Comparison of ENCODE assay signal across 37 cellular contexts in genomic region chr11:116449522-116449921, GRCh38.
DNase-seq lines count a peak whose midpoint lies in the region; ATAC-seq, FAIRE-seq and TF ChIP-seq lines count a peak whose summit lies in the region.
"Had no signal": no experiment of that assay in that cellular context is flagged by ENCODE, and none has a peak within 500 bp of the region (broad histone marks: within the 10 kb centered on the region; RNA-seq: fewer than 3 reads in every experiment).

No MANE protein-coding gene starts in this region.

- H3K14ac ChIP-seq in H1 (ENCODE audit: insufficient read length) = no peak overlapping the region

- TF ChIP-seq POLR2A in H1 (IDR thresholded peaks at IDR 0.05; ENCODE audit: control extremely low read depth in 1 of 2, low read depth in 2 of 2, low read length in 2 of 2) = no peak

- no peaks in the 10 kb centered on the region for H3F3A ChIP-seq in SK-N-SH (replicated peaks; ENCODE audit: insufficient read depth)

- FAIRE-seq in H1 (lab: Jason Lieb, UNC) (no peak), GM19239 (lab: Jason Lieb, UNC) (no peak)
- FAIRE-seq: A204.1, A549, D721Med had no signal

- H2BK5ac ChIP-seq in H1 (ENCODE audit: low read depth, low read length) = peak overlapping the region; percentile 53; the same call in 1 of the 2 replicates

- ATAC-seq in SK-N-SH treated with all-trans-retinoic acid at 6 μM for 48 hours = no peak
- ATAC-seq: A549; CD8-positive, alpha-beta T cell had no signal

- H3K4me2 ChIP-seq in SK-N-SH (no peak overlapping the region), H1 (ENCODE audit: insufficient read depth in 1 of 2, low read depth in 2 of 2, low read length in 2 of 2) (no peak overlapping the region)
- H3K4me2 ChIP-seq: A549; BLaER1; BLaER1 treated with 17β-estradiol and CSF1 and Interleukin-3, amounts not matched to agents 10 nM and 100 nM had no signal

- peaks cover 36% of the 10 kb centered on the region for H3K4me1 Mint-ChIP-seq in endodermal cell
- H3K4me1 Mint-ChIP-seq: B cell; CD14-positive monocyte; CD4-positive, alpha-beta memory T cell; CD4-positive, CD25-positive, alpha-beta regulatory T cell; CD8-positive, alpha-beta memory T cell had no signal

- H3K9me2 ChIP-seq in SK-N-SH = no peaks in the 10 kb centered on the region

- POLR2A ChIA-PET in SK-N-SH (lab: Yijun Ruan, JAX) = no interaction called here
- POLR2A ChIA-PET in HEK293 (lab: Yijun Ruan, JAX) = no interaction called here
- POLR2A ChIA-PET in H1 (lab: Charles Lee; ENCODE audit: partially characterized antibody) = no interaction called here
- POLR2A ChIA-PET in RWPE1 (lab: Yijun Ruan, JAX; ENCODE audit: low non-redundant PET) = no interaction called here

- peaks cover 0 to 25% of the 10 kb centered on the region in 2 experiments; a peak in 1 of 4 replicates for H3K4me1 ChIP-seq in SK-N-SH (ENCODE audit: control insufficient read depth in 1 of 2, insufficient read depth in 2 of 2, low read depth in 1 of 2, low read length in 1 of 2)
- H3K4me1 ChIP-seq in HEK293 (ENCODE audit: control insufficient read depth, insufficient read depth, low read length) = no peaks in the 10 kb centered on the region
- peaks cover 3 to 16% (median 8%) of the 10 kb centered on the region in 4 experiments; a peak in 6 of 7 replicates for H3K4me1 ChIP-seq in H1 (replicated peaks in 1 of 4; ENCODE audit: control insufficient read depth in 3 of 4, insufficient read depth in 4 of 4, low read length in 3 of 4)
- H3K4me1 ChIP-seq in endodermal cell (ENCODE audit: control insufficient read depth, insufficient read depth, low read length) = peaks cover 5% of the 10 kb centered on the region
- H3K4me1 ChIP-seq: A549; BLaER1; BLaER1 treated with 17β-estradiol and CSF1 and Interleukin-3, amounts not matched to agents 10 nM and 100 nM had no signal

- H4K20me1 ChIP-seq in SK-N-SH (ENCODE audit: insufficient read depth) (no peaks in the 10 kb centered on the region), H1 (replicated peaks in 1 of 2; ENCODE audit: control insufficient read depth in 1 of 2, insufficient read depth in 2 of 2, low read length in 2 of 2) (no peaks in the 10 kb centered on the region)
- H4K20me1 ChIP-seq: BLaER1; BLaER1 treated with 17β-estradiol and CSF1 and Interleukin-3, amounts not matched to agents 10 nM and 100 nM had no signal

- H3K9me3 Mint-ChIP-seq in endodermal cell = peaks cover 29% of the 10 kb centered on the region

- TF ChIP-seq EP300 in SK-N-SH (IDR thresholded peaks at IDR 0.05; ENCODE audit: borderline replicate concordance in 1 of 2, low read depth in 1 of 2, low read length in 1 of 2) (no peak), H1 (IDR thresholded peaks at IDR 0.05; ENCODE audit: borderline replicate concordance in 1 of 2, low read depth in 2 of 2, low read length in 2 of 2) (no peak)

- no peaks in the 10 kb centered on the region for H3K27me3 Mint-ChIP-seq in endodermal cell (ENCODE audit: insufficient read depth)

- H3K27me3 ChIP-seq in SK-N-SH (ENCODE audit: insufficient read depth) = no peaks in the 10 kb centered on the region
- no peaks in the 10 kb centered on the region for H3K27me3 ChIP-seq in H1 (replicated peaks in 1 of 4; ENCODE audit: control insufficient read depth in 3 of 4, extremely low read depth in 1 of 4, insufficient read depth in 3 of 4, low read length in 3 of 4)
- no peaks in the 10 kb centered on the region for H3K27me3 ChIP-seq in endodermal cell (ENCODE audit: control insufficient read depth, insufficient read depth, low read length, poor library complexity, severe bottlenecking)
- H3K27me3 ChIP-seq: BE2C; BLaER1; BLaER1 treated with 17β-estradiol and CSF1 and Interleukin-3, amounts not matched to agents 10 nM and 100 nM had no signal

- no peak overlapping the region for H3K4me3 ChIP-seq in SK-N-SH (ENCODE audit: low read depth in 2 of 2, low read length in 1 of 2)
- no peak overlapping the region for H3K4me3 ChIP-seq in HEK293 (ENCODE audit: low read depth, low read length)
- H3K4me3 ChIP-seq in H1 (ENCODE audit: extremely low read depth in 1 of 4, insufficient read depth in 2 of 4, low read depth in 3 of 4, low read length in 4 of 4) = no peak overlapping the region
- peak overlapping the region; percentile 58 for H3K4me3 ChIP-seq in endodermal cell (ENCODE audit: low read length)
- H3K4me3 ChIP-seq: A549; BLaER1; BLaER1 treated with 17β-estradiol and CSF1 and Interleukin-3, amounts not matched to agents 10 nM and 100 nM had no signal

- no peak overlapping the region for H3K4me3 Mint-ChIP-seq in endodermal cell
- H3K4me3 Mint-ChIP-seq: B cell; CD14-positive monocyte; CD4-positive, alpha-beta memory T cell; CD4-positive, alpha-beta T cell; CD4-positive, CD25-positive, alpha-beta regulatory T cell; CD8-positive, alpha-beta memory T cell; CD8-positive, alpha-beta T cell had no signal

- H3K23me2 ChIP-seq in H1 (ENCODE audit: low read depth, low read length) = peaks cover 3% of the 10 kb centered on the region

- no peak overlapping the region for H2BK15ac ChIP-seq in H1 (ENCODE audit: low read length)

- no peaks in the 10 kb centered on the region for H3K36me3 ChIP-seq in SK-N-SH (replicated peaks in 1 of 2; ENCODE audit: control insufficient read depth in 1 of 2, insufficient read depth in 2 of 2, low read length in 1 of 2)
- H3K36me3 ChIP-seq in HEK293 (ENCODE audit: control insufficient read depth in 2 of 2, insufficient read depth in 1 of 2, low read length in 2 of 2) = no peaks in the 10 kb centered on the region
- no peaks in the 10 kb centered on the region for H3K36me3 ChIP-seq in H1 (ENCODE audit: control insufficient read depth in 2 of 4, insufficient read depth in 4 of 4, low read length in 3 of 4)
- no peaks in the 10 kb centered on the region for H3K36me3 ChIP-seq in endodermal cell (ENCODE audit: control insufficient read depth, insufficient read depth, low read length)
- H3K36me3 ChIP-seq: BE2C; BLaER1; BLaER1 treated with 17β-estradiol and CSF1 and Interleukin-3, amounts not matched to agents 10 nM and 100 nM had no signal

- no peak overlapping the region for H4K91ac ChIP-seq in H1 (replicated peaks; ENCODE audit: insufficient read length, low read length)

- peaks cover 2% of the 10 kb centered on the region for H3K36me3 Mint-ChIP-seq in endodermal cell (ENCODE audit: low read depth)
- H3K36me3 Mint-ChIP-seq: CD14-positive monocyte; CD4-positive, alpha-beta memory T cell; CD4-positive, CD25-positive, alpha-beta regulatory T cell; CD8-positive, alpha-beta memory T cell; CD8-positive, alpha-beta T cell had no signal

- no peak overlapping the region for H2AFZ ChIP-seq in SK-N-SH (ENCODE audit: low read depth)
- no peak overlapping the region for H2AFZ ChIP-seq in H1 (ENCODE audit: low read length)

- DNase-seq in SK-N-SH (no peak), H1 (ENCODE audit: low read depth in 1 of 2, low spot score in 2 of 2) (no peak), endodermal cell (no peak), GM19239 (ENCODE audit: insufficient read length, low spot score) (no peak), RWPE1 (ENCODE audit: low spot score) (no peak), activated gamma-delta T cell treated with Interleukin-2 at 50 U/mL for 16 hours (no peak)
- DNase-seq: 8988T; ACHN; AML-193; BE2C; C1 segment of cervical spinal cord; Caco-2; Calu3; CD4-positive, alpha-beta memory T cell; CD4-positive, alpha-beta T cell; CD4-positive, CD25-positive, alpha-beta regulatory T cell; CD8-positive, alpha-beta memory T cell; CD8-positive, alpha-beta T cell; COR-L47; DMS 273 treated with DMSO at 0.1 percent for 48 hours; DMS153; DMS53; DMS79; DMS79 treated with DMSO at 0.1 percent for 48 hours; DND-41; EL had no signal

- WGBS in SK-N-SH (ENCODE audit: low lambda C conversion rate) = 63% methylated on average over 1 of the region's 1 CpG
- WGBS in H1 (ENCODE audit: extremely low coverage in 1 of 2, insufficient coverage in 1 of 2, insufficient read length in 1 of 2, insufficient replicate concordance in 2 of 2, low coverage in 1 of 2, low lambda C conversion rate in 2 of 2, missing lambda C conversion rate in 1 of 2), 2 experiments = 88% methylated on average over 1 of the region's 1 CpG; no CpG with 5 or more reads in 1 of the 2 experiments
- 100% methylated on average over 1 of the region's 1 CpG; no CpG with 5 or more reads in 1 of the 2 experiments for WGBS in endodermal cell (ENCODE audit: insufficient coverage in 1 of 2, insufficient read length in 1 of 2), 2 experiments

- H3K9me3 ChIP-seq in SK-N-SH (no peaks in the 10 kb centered on the region), HEK293 (ENCODE audit: control insufficient read depth, insufficient read depth, low read depth, low read length) (no peaks in the 10 kb centered on the region), H1 (ENCODE audit: insufficient read depth in 2 of 2, low read depth in 1 of 2, low read length in 1 of 2) (peaks cover 0 to 13% of the 10 kb centered on the region in 2 experiments; a peak in 2 of 4 replicates), endodermal cell (ENCODE audit: control insufficient read depth, low read length) (peaks cover 27% of the 10 kb centered on the region)
- H3K9me3 ChIP-seq: BE2C had no signal

- no peak overlapping the region for H4K5ac ChIP-seq in H1 (ENCODE audit: insufficient read length, low read depth, low read length)

- no peak for TF ChIP-seq CTCF in SK-N-SH (IDR thresholded peaks at IDR 0.05)
- no peak for TF ChIP-seq CTCF in HEK293 (tag by site-specific recombination; IDR thresholded peaks at IDR 0.05)
- no peak for TF ChIP-seq CTCF in H1 (IDR thresholded peaks at IDR 0.05; ENCODE audit: control extremely low read depth in 1 of 3, insufficient read depth in 1 of 3, low read depth in 1 of 3, low read length in 3 of 3)
- no peak for TF ChIP-seq CTCF in endodermal cell (conservative IDR thresholded peaks at IDR 0.05)
- no peak for TF ChIP-seq CTCF in RWPE1 (conservative IDR thresholded peaks at IDR 0.05; ENCODE audit: low read depth)

- no peak overlapping the region for H2BK120ac ChIP-seq in H1 (replicated peaks; ENCODE audit: low read depth, low read length)

- no peak overlapping the region for H2AK5ac ChIP-seq in H1 (ENCODE audit: low read depth, low read length)

- no peak overlapping the region for H3K27ac Mint-ChIP-seq in endodermal cell
- H3K27ac Mint-ChIP-seq: B cell; CD14-positive monocyte; CD4-positive, alpha-beta memory T cell; CD4-positive, alpha-beta T cell; CD4-positive, CD25-positive, alpha-beta regulatory T cell; CD8-positive, alpha-beta memory T cell; CD8-positive, alpha-beta T cell had no signal

- no peak overlapping the region for H3K4ac ChIP-seq in H1 (replicated peaks; ENCODE audit: insufficient read length, low read depth, low read length)

- no peak overlapping the region for H3K23ac ChIP-seq in H1 (ENCODE audit: insufficient read length)

- H3K18ac ChIP-seq in H1 (ENCODE audit: extremely low read depth, low read length) = no peak overlapping the region

- H3K79me1 ChIP-seq in H1 (ENCODE audit: low read depth, low read length) = no peaks in the 10 kb centered on the region

- 0 out of 2 replicates have a peak overlapping the region, but pooled peaks have one; percentile 62 for H2BK20ac ChIP-seq in H1 (ENCODE audit: low read length)

- no peak overlapping the region for H3K27ac ChIP-seq in SK-N-SH (ENCODE audit: low read depth in 2 of 2, low read length in 1 of 2)
- no peak overlapping the region for H3K27ac ChIP-seq in HEK293 (ENCODE audit: extremely low read depth, low read depth, low read length)
- no peak overlapping the region for H3K27ac ChIP-seq in H1 (ENCODE audit: low read depth, low read length)
- H3K27ac ChIP-seq in endodermal cell (ENCODE audit: low read depth, low read length) = no peak overlapping the region
- H3K27ac ChIP-seq in RWPE1 = no peak overlapping the region
- H3K27ac ChIP-seq: 22Rv1; A549; BLaER1; BLaER1 treated with 17β-estradiol and CSF1 and Interleukin-3, amounts not matched to agents 10 nM and 100 nM; C4-2B had no signal

- no peak overlapping the region for H4K8ac ChIP-seq in H1 (ENCODE audit: extremely low read depth, insufficient read depth, low read length)

- CTCF ChIA-PET in SK-N-SH (lab: Yijun Ruan, JAX) = no interaction called here
- CTCF ChIA-PET in HEK293 (lab: Yijun Ruan, JAX) = interaction anchor here (1.2 kb wide), 1 partner anchor 9 kb away, joined by 3 read pairs; no protein-coding TSS in a partner anchor
- CTCF ChIA-PET in H1 (lab: Charles Lee; ENCODE audit: partially characterized antibody) = interaction anchor here (0.6 to 1.1 kb wide), 2 partner anchors 8 to 697 kb away, joined by 3 read pairs; no protein-coding TSS in a partner anchor
- CTCF ChIA-PET in RWPE1 (lab: Yijun Ruan, JAX) = no interaction called here

- H3K9ac ChIP-seq in SK-N-SH = no peak overlapping the region
- H3K9ac ChIP-seq in H1 (replicated peaks in 1 of 4; ENCODE audit: extremely low read depth in 1 of 4, low read depth in 3 of 4, low read length in 3 of 4) = no peak overlapping the region
- H3K9ac ChIP-seq in endodermal cell (ENCODE audit: extremely low read depth, low read length, poor library complexity, severe bottlenecking) = no peak overlapping the region
- H3K9ac ChIP-seq: BLaER1; BLaER1 treated with 17β-estradiol and CSF1 and Interleukin-3, amounts not matched to agents 10 nM and 100 nM had no signal

- no peak overlapping the region for H3K56ac ChIP-seq in H1 (replicated peaks; ENCODE audit: insufficient read length, low read depth, low read length)

- H3K79me2 ChIP-seq in SK-N-SH (ENCODE audit: insufficient read depth) (no peaks in the 10 kb centered on the region), H1 (ENCODE audit: control insufficient read depth in 1 of 2, insufficient read depth in 2 of 2, low read length in 2 of 2) (no peaks in the 10 kb centered on the region)

- no peak for TF ChIP-seq RAD21 in SK-N-SH (IDR thresholded peaks at IDR 0.05; ENCODE audit: low read length)
- TF ChIP-seq RAD21 in H1 (IDR thresholded peaks at IDR 0.05 in 1 of 2, conservative IDR thresholded peaks at IDR 0.05 in 1 of 2; ENCODE audit: low read depth in 2 of 2, low read length in 2 of 2) = no peak

- H2BK12ac ChIP-seq in H1 (ENCODE audit: low read depth, low read length) = no peak overlapping the region

Comparison
In these comparisons a context has a peak if more than half of its experiments do, and no peak if none do; other contexts are left out.
1. CTCF ChIA-PET loops: an anchor here in HEK293 (1.2 kb wide) and H1 (0.6 to 1.1 kb wide); none called in SK-N-SH and RWPE1.